20 cellular contexts compared by ENCODE assay signal in genomic region chr4:154838155-154838554, GRCh38. TPM values are rescaled to one million over a fixed set of nuclear protein-coding genes. Genes with fewer than 3 reads are reported as not detected.
DNase-seq lines count a peak whose midpoint lies in the region; ATAC-seq, FAIRE-seq and TF ChIP-seq lines count a peak whose summit lies in the region.
"Had no signal": no experiment of that assay in that cellular context is flagged by ENCODE, and none has a peak within 500 bp of the region (broad histone marks: within the 10 kb centered on the region; RNA-seq: fewer than 3 reads in every experiment).

No MANE protein-coding gene starts in this region.

- H3K79me2 ChIP-seq in K562 (ENCODE audit: control insufficient read depth, insufficient read depth, low read length) = no peaks in the 10 kb centered on the region

- TF ChIP-seq RAD21 in K562 (CRISPR knock-in tag; conservative IDR thresholded peaks at IDR 0.05 in 1 of 2, IDR thresholded peaks at IDR 0.05 in 1 of 2) = no peak

- peaks cover 5% of the 10 kb centered on the region for H3K27me3 Mint-ChIP-seq in nephron progenitor cell (ENCODE audit: low read depth, poor library complexity)
- H3K27me3 Mint-ChIP-seq: CD4-positive, CD25-positive, alpha-beta regulatory T cell had no signal

- H3K36me3 ChIP-seq in HEK293 (ENCODE audit: control insufficient read depth in 2 of 2, insufficient read depth in 1 of 2, low read length in 2 of 2) (no peaks in the 10 kb centered on the region), K562 (ENCODE audit: control insufficient read depth, insufficient read depth, low read length) (no peaks in the 10 kb centered on the region)

- H3K9me3 ChIP-seq in HEK293 (ENCODE audit: control insufficient read depth, insufficient read depth, low read depth, low read length) = no peaks in the 10 kb centered on the region
- no peaks in the 10 kb centered on the region for H3K9me3 ChIP-seq in K562 (replicated peaks; ENCODE audit: control insufficient read depth, insufficient read depth, low read depth, low read length)

- H3K27ac ChIP-seq in C4-2B = peak overlapping the region; percentile 87
- no peak overlapping the region for H3K27ac ChIP-seq in HEK293 (ENCODE audit: extremely low read depth, low read depth, low read length)
- H3K27ac ChIP-seq in K562 (ENCODE audit: extremely low read depth, low read depth, low read length) = no peak overlapping the region
- H3K27ac ChIP-seq: GM23248 had no signal

- H3K4me3 Mint-ChIP-seq in nephron progenitor cell = no peak overlapping the region
- H3K4me3 Mint-ChIP-seq: CD4-positive, CD25-positive, alpha-beta regulatory T cell; CD8-positive, alpha-beta T cell had no signal

- H3K4me1 ChIP-seq in HEK293 (ENCODE audit: control insufficient read depth, insufficient read depth, low read length) (no peaks in the 10 kb centered on the region), K562 (replicated peaks in 1 of 2; ENCODE audit: control insufficient read depth in 2 of 2, insufficient read depth in 2 of 2, low read length in 2 of 2) (no peaks in the 10 kb centered on the region)

- in situ Hi-C loops in K562 (cut with MboI) = no loop called here

- TF ChIP-seq CTCF in C4-2B (conservative IDR thresholded peaks at IDR 0.05) = no peak
- no peak for TF ChIP-seq CTCF in HEK293 (tag by site-specific recombination; IDR thresholded peaks at IDR 0.05)
- no peak for TF ChIP-seq CTCF in K562 (IDR thresholded peaks at IDR 0.05 in 2 of 3, conservative IDR thresholded peaks at IDR 0.05 in 1 of 3; ENCODE audit: insufficient read depth in 2 of 3, low read depth in 1 of 3, low read length in 3 of 3)
- no peak for TF ChIP-seq CTCF in nephron progenitor cell (IDR thresholded peaks at IDR 0.05)

- H3K9me1 ChIP-seq in K562 (ENCODE audit: control insufficient read depth, insufficient read depth, low read length) = no peaks in the 10 kb centered on the region

- H2AFZ ChIP-seq in K562 (ENCODE audit: low read depth, low read length) = no peak overlapping the region
- H2AFZ ChIP-seq: GM23248 had no signal

- H3K4me2 ChIP-seq in K562 (ENCODE audit: insufficient read depth, low read length) = no peak overlapping the region

- no peak overlapping the region for H3K27ac Mint-ChIP-seq in nephron progenitor cell
- H3K27ac Mint-ChIP-seq: CD4-positive, CD25-positive, alpha-beta regulatory T cell; CD8-positive, alpha-beta T cell had no signal

- TF ChIP-seq EP300 in K562 (IDR thresholded peaks at IDR 0.05; ENCODE audit: low read length) = no peak

- H3K9me3 Mint-ChIP-seq in nephron progenitor cell = peaks cover 28% of the 10 kb centered on the region

- no peak for DNase-seq in K562 (ENCODE audit: extremely low read depth in 1 of 4, low spot score in 3 of 4)
- DNase-seq in nephron progenitor cell = no peak
- DNase-seq: C1 segment of cervical spinal cord; CD4-positive, CD25-positive, alpha-beta regulatory T cell; CD8-positive, alpha-beta T cell; DMS153; DND-41; GM23248; HCEC 1CT had no signal

- WGBS in K562 (ENCODE audit: insufficient coverage, low coverage, missing lambda C conversion rate) = 3% methylated on average over 3 of the region's 3 CpGs

- no peaks in the 10 kb centered on the region for H3K36me3 Mint-ChIP-seq in nephron progenitor cell (ENCODE audit: low read depth)
- H3K36me3 Mint-ChIP-seq: CD4-positive, CD25-positive, alpha-beta regulatory T cell; CD8-positive, alpha-beta T cell had no signal

- no peaks in the 10 kb centered on the region for H4K20me1 ChIP-seq in K562 (replicated peaks; ENCODE audit: control insufficient read depth, insufficient read depth, low read length)

- H3K27me3 ChIP-seq in K562 (ENCODE audit: control insufficient read depth in 2 of 2, insufficient read depth in 2 of 2, low read length in 2 of 2) = no peaks in the 10 kb centered on the region

- BruUV-seq in K562 (replicated peaks; lab: Mats Ljungman, UMichigan) = no TSS peak

- FAIRE-seq in K562 (lab: Jason Lieb, UNC) = no peak
- FAIRE-seq: G401.6, H1 had no signal

- H3K4me3 ChIP-seq in HEK293 (ENCODE audit: low read depth, low read length) = no peak overlapping the region
- H3K4me3 ChIP-seq in K562 = no peak overlapping the region
- H3K4me3 ChIP-seq: GM23248 had no signal

- POLR2A ChIA-PET in HEK293 (lab: Yijun Ruan, JAX) = no interaction called here
- POLR2A ChIA-PET in K562 (lab: Yijun Ruan, JAX) = no interaction called here

- CTCF ChIA-PET in HEK293 (lab: Yijun Ruan, JAX) (no interaction called here), K562 (lab: Yijun Ruan, JAX; ENCODE audit: low intra/inter-chr PET ratio) (no interaction called here)

- intact Hi-C loops in K562 (cut with micrococcal nuclease) = no loop called here

- no peak overlapping the region for H3K9ac ChIP-seq in K562 (ENCODE audit: insufficient read depth in 1 of 2, low read depth in 2 of 2, low read length in 2 of 2)
- H3K9ac ChIP-seq: GM23248 had no signal

- H3K4me1 Mint-ChIP-seq in nephron progenitor cell = no peaks in the 10 kb centered on the region
- H3K4me1 Mint-ChIP-seq: CD4-positive, CD25-positive, alpha-beta regulatory T cell had no signal

- ATAC-seq in SK-N-SH treated with all-trans-retinoic acid at 6 μM for 48 hours = no peak
- ATAC-seq in K562 = no peak
- ATAC-seq in HG03135 (IDR thresholded peaks at IDR 0.05; ENCODE audit: unreplicated experiment) = no peak
- no peak for ATAC-seq in GM18861 (IDR thresholded peaks at IDR 0.05; ENCODE audit: unreplicated experiment)
- no peak for ATAC-seq in HG03108 (IDR thresholded peaks at IDR 0.05; ENCODE audit: unreplicated experiment)
- ATAC-seq: CD8-positive, alpha-beta T cell had no signal

- TF ChIP-seq POLR2A in K562 (conservative IDR thresholded peaks at IDR 0.05) = no peak

TF ChIP-seq in HEK293, 187 proteins besides CTCF, POLR2A, EP300 and RAD21:
- no peak for TF ChIP-seq ZNF624 (tag by site-specific recombination; IDR thresholded peaks at IDR 0.05)
- TF ChIP-seq ZNF521 (tag by site-specific recombination; IDR thresholded peaks at IDR 0.05) = no peak
- TF ChIP-seq SETDB1 (IDR thresholded peaks at IDR 0.05; ENCODE audit: insufficient read length, low read length) = peak; percentile 23
TF ChIP-seq in HEK293: peak in this region for 1.

TF ChIP-seq in K562, 482 proteins besides CTCF, POLR2A, EP300 and RAD21:
- TF ChIP-seq E4F1 (CRISPR knock-in tag; IDR thresholded peaks at IDR 0.05; ENCODE audit: borderline replicate concordance) = no peak
- no peak for TF ChIP-seq ZFPM2 (CRISPR knock-in tag; IDR thresholded peaks at IDR 0.05)
- TF ChIP-seq CEBPG (CRISPR knock-in tag; IDR thresholded peaks at IDR 0.05) = no peak
- TF ChIP-seq CEBPG (tag; conservative IDR thresholded peaks at IDR 0.05 in 1 of 2, IDR thresholded peaks at IDR 0.05 in 1 of 2) = peak; percentile 18 to 45; a peak in 1 of 4 replicates
- no peak for TF ChIP-seq NR2C2 (CRISPR knock-in tag; IDR thresholded peaks at IDR 0.05)
- TF ChIP-seq NR2C2 (tag; IDR thresholded peaks at IDR 0.05) = no peak
- TF ChIP-seq CREBBP (IDR thresholded peaks at IDR 0.05; ENCODE audit: low read depth, low read length) = no peak

RNA-seq across cellular contexts. Expression of gene RBM46, which starts 57.1 kb away (rescaled TPM):
- total RNA-seq in K562 (2011; cell fraction: chromatin; rRNA removed; ENCODE audit: low replicate concordance) = not detected in 2 replicates
- not detected in 2 replicates for total RNA-seq in K562 (2011; cell fraction: nucleolus; rRNA removed)
- total RNA-seq in K562 (2011; cell fraction: nucleoplasm; rRNA removed) = not detected in 2 replicates
- total RNA-seq in K562 (2014; rRNA removed) (not detected in 2 replicates), K562 (2014; rRNA removed; fragmentation: Illumina TruSeq; extraction: Trizol) (not detected in 2 replicates), K562 (2015; rRNA removed; fragmentation: Illumina TruSeq; extraction: Trizol) (not detected in 2 replicates), K562 (2021) (not detected in 2 replicates)
- polyA plus RNA-seq in K562 (2011; rRNA removed) (not detected in 2 replicates), K562 (2014; fragmentation: Illumina TruSeq; extraction: Trizol) (0.04 TPM in 1 of 2 replicates, not detected in the other), K562 (2014; fragmentation: Nextera tagmentation; extraction: Ambion mirVana) (not detected), K562 (2014; rRNA removed) (not detected in 2 replicates)
- polyA plus RNA-seq in K562 (2011; cell fraction: cytosol; rRNA removed) = not detected in 2 replicates
- polyA plus RNA-seq in K562 (2011; cell fraction: nucleus; rRNA removed) = not detected in 2 replicates
- polyA plus RNA-seq in K562 (2012) = 0.04 TPM in 1 of 2 replicates, not detected in the other
- not detected in 2 replicates for polyA minus RNA-seq in K562 (2011; rRNA and poly(A)+ RNA removed)
- not detected in 2 replicates for polyA minus RNA-seq in K562 (2011; cell fraction: cytosol; rRNA and poly(A)+ RNA removed)
- polyA minus RNA-seq in K562 (2011; cell fraction: nucleus; rRNA and poly(A)+ RNA removed) = not detected in 2 replicates
- total RNA-seq: A172; Caco-2; CD4-positive, CD25-positive, alpha-beta regulatory T cell; CD8-positive, alpha-beta T cell had no signal
- polyA plus RNA-seq: BJ; CD4-positive, CD25-positive, alpha-beta regulatory T cell had no signal
